In genomic region chr1:204254031-204254661, GRCh38 we compare ENCODE assay signal across 13 cellular contexts. TPM values are rescaled to one million over a fixed set of nuclear protein-coding genes. Genes with fewer than 3 reads are reported as not detected.
DNase-seq lines count a peak whose midpoint lies in the region; ATAC-seq and TF ChIP-seq lines count a peak whose summit lies in the region.
"Had no signal": no experiment of that assay in that cellular context is flagged by ENCODE, and none has a peak within 500 bp of the region (broad histone marks: within the 10 kb centered on the region; RNA-seq: fewer than 3 reads in every experiment).

No MANE protein-coding gene starts in this region.

- no peaks in the 10 kb centered on the region for H3K36me3 Mint-ChIP-seq in activated naive CD8-positive, alpha-beta T cell treated with anti-CD3 and anti-CD28 coated beads for 36 hours
- H3K36me3 Mint-ChIP-seq in endothelial cell (ENCODE audit: low read depth, unreplicated experiment): no peaks in the 10 kb centered on the region
- H3K36me3 Mint-ChIP-seq: activated naive CD4-positive, alpha-beta T cell treated with anti-CD3 and anti-CD28 coated beads, Interleukin-2, amount 50 U/mL, for 24 hours had no signal

- no peaks in the 10 kb centered on the region for H3K27me3 ChIP-seq in sigmoid colon
- H3K27me3 ChIP-seq: heart left ventricle had no signal

- peak; percentile 78 for DNase-seq in GM04504 (ENCODE audit: low read depth)
- peak; percentile 65 for DNase-seq in SK-MEL-5 (ENCODE audit: low read depth, low spot score)
- peak; percentile 75 for DNase-seq in Right ventricle myocardium superior
- DNase-seq in sigmoid colon: peak; percentile 91
- no peak for DNase-seq in activated naive CD8-positive, alpha-beta T cell treated with anti-CD3 and anti-CD28 coated beads for 36 hours
- DNase-seq in cerebellar cortex (ENCODE audit: low spot score): no peak
- DNase-seq in endothelial cell (ENCODE audit: low spot score): no peak
- DNase-seq: NCI-H2227 treated with DMSO at 0.1 percent for 48 hours had no signal

- ATAC-seq in Right ventricle myocardium superior (ENCODE audit: poor library complexity) (peak; percentile 77), GM21515 (IDR thresholded peaks at IDR 0.05; ENCODE audit: unreplicated experiment) (no peak)

- H3K9me3 Mint-ChIP-seq in activated naive CD8-positive, alpha-beta T cell treated with anti-CD3 and anti-CD28 coated beads for 36 hours: no peaks in the 10 kb centered on the region
- no peaks in the 10 kb centered on the region for H3K9me3 Mint-ChIP-seq in endothelial cell (ENCODE audit: unreplicated experiment)
- H3K9me3 Mint-ChIP-seq: activated naive CD4-positive, alpha-beta T cell treated with anti-CD3 and anti-CD28 coated beads, Interleukin-2, amount 50 U/mL, for 24 hours; neural crest cell had no signal

- H3K4me1 ChIP-seq in sigmoid colon: no peaks in the 10 kb centered on the region

- in situ Hi-C loops in SK-MEL-5 (cut with HindIII; ENCODE audit: low pct_unique_long_range_greater_than_20kb, low sequenced_read_pairs): no loop called here

- H3K27ac ChIP-seq in sigmoid colon: no peak overlapping the region
- H3K27ac ChIP-seq: heart left ventricle had no signal

- no peak for TF ChIP-seq POLR2A in sigmoid colon (IDR thresholded peaks at IDR 0.05)

- peaks cover 6% of the 10 kb centered on the region for H3K27me3 Mint-ChIP-seq in activated naive CD8-positive, alpha-beta T cell treated with anti-CD3 and anti-CD28 coated beads for 36 hours
- H3K27me3 Mint-ChIP-seq in endothelial cell (ENCODE audit: unreplicated experiment): peaks cover 19% of the 10 kb centered on the region
- H3K27me3 Mint-ChIP-seq: activated naive CD4-positive, alpha-beta T cell treated with anti-CD3 and anti-CD28 coated beads, Interleukin-2, amount 50 U/mL, for 24 hours had no signal

- no peak for TF ChIP-seq CTCF in sigmoid colon (IDR thresholded peaks at IDR 0.05)
- TF ChIP-seq CTCF in endothelial cell (IDR thresholded peaks at IDR 0.05; ENCODE audit: unreplicated experiment): no peak

- no peak for TF ChIP-seq EP300 in sigmoid colon (IDR thresholded peaks at IDR 0.05)

- WGBS in sigmoid colon, 2 donors: 73 to 74% methylated on average over 7 of the region's 7 CpGs

- no peaks in the 10 kb centered on the region for H3K4me1 Mint-ChIP-seq in activated naive CD8-positive, alpha-beta T cell treated with anti-CD3 and anti-CD28 coated beads for 36 hours
- H3K4me1 Mint-ChIP-seq in endothelial cell (ENCODE audit: unreplicated experiment): peaks cover 18% of the 10 kb centered on the region
- H3K4me1 Mint-ChIP-seq: activated naive CD4-positive, alpha-beta T cell treated with anti-CD3 and anti-CD28 coated beads, Interleukin-2, amount 50 U/mL, for 24 hours had no signal

- H3K27ac Mint-ChIP-seq in activated naive CD8-positive, alpha-beta T cell treated with anti-CD3 and anti-CD28 coated beads for 36 hours: no peak overlapping the region
- no peak overlapping the region for H3K27ac Mint-ChIP-seq in endothelial cell (ENCODE audit: unreplicated experiment)
- H3K27ac Mint-ChIP-seq: activated naive CD4-positive, alpha-beta T cell treated with anti-CD3 and anti-CD28 coated beads, Interleukin-2, amount 50 U/mL, for 24 hours had no signal

- H3K4me3 Mint-ChIP-seq in activated naive CD8-positive, alpha-beta T cell treated with anti-CD3 and anti-CD28 coated beads for 36 hours: no peak overlapping the region
- no peak overlapping the region for H3K4me3 Mint-ChIP-seq in endothelial cell (ENCODE audit: unreplicated experiment)
- H3K4me3 Mint-ChIP-seq: activated naive CD4-positive, alpha-beta T cell treated with anti-CD3 and anti-CD28 coated beads, Interleukin-2, amount 50 U/mL, for 24 hours; neural crest cell had no signal

- no peaks in the 10 kb centered on the region for H3K36me3 ChIP-seq in sigmoid colon

- intact Hi-C loops in Right ventricle myocardium superior (cut with DNase I) (no loop called here), sigmoid colon (cut with DNase I) (no loop called here)

- H3K9me3 ChIP-seq in sigmoid colon: no peaks in the 10 kb centered on the region
- H3K9me3 ChIP-seq: heart left ventricle had no signal

- no peak overlapping the region for H3K4me3 ChIP-seq in sigmoid colon
- H3K4me3 ChIP-seq: heart left ventricle had no signal

RNA-seq across cellular contexts. Expression of gene GOLT1A, which starts 40.4 kb away (rescaled TPM):
- total RNA-seq in SK-MEL-5 (2014; rRNA removed; shearing (Covaris generic)): not detected in 2 replicates
- not detected in 2 replicates for polyA plus RNA-seq in SK-MEL-5 (2015; cell fraction: cytosol; rRNA removed)
- polyA plus RNA-seq in SK-MEL-5 (2015; cell fraction: nucleus; rRNA removed): not detected in 2 replicates
- not detected for total RNA-seq in Right ventricle myocardium superior
- not detected for total RNA-seq in sigmoid colon
- 10 to 100 TPM in 2 of 3 donors, 1 to 10 TPM in 1; 9.6 to 12.5 (median 12.0) TPM for polyA plus RNA-seq in sigmoid colon
- under 1 TPM in 1 of 2 experiments, not detected in 1; 0.33 TPM for total RNA-seq in activated naive CD8-positive, alpha-beta T cell treated with anti-CD3 and anti-CD28 coated beads for 36 hours
- 0.51 TPM for total RNA-seq in endothelial cell (ENCODE audit: unreplicated experiment)
- total RNA-seq: Daoy, neural crest cell had no signal

RNA-seq across cellular contexts. Expression of gene KISS1, which starts 57.9 kb away (rescaled TPM):
- total RNA-seq in SK-MEL-5 (2014; rRNA removed; shearing (Covaris generic)): not detected in 2 replicates
- polyA plus RNA-seq in SK-MEL-5 (2015; cell fraction: cytosol; rRNA removed): not detected in 2 replicates
- not detected in 2 replicates for polyA plus RNA-seq in SK-MEL-5 (2015; cell fraction: nucleus; rRNA removed)
- total RNA-seq in Right ventricle myocardium superior (not detected), sigmoid colon (not detected), endothelial cell (ENCODE audit: unreplicated experiment) (not detected)
- 1 to 10 TPM in 1 of 3 donors, not detected in 2; 1.2 TPM for polyA plus RNA-seq in sigmoid colon
- total RNA-seq in activated naive CD8-positive, alpha-beta T cell treated with anti-CD3 and anti-CD28 coated beads for 36 hours: not detected
- total RNA-seq: heart left ventricle, neural crest cell had no signal
- polyA plus RNA-seq: heart left ventricle had no signal

Comparison
In these comparisons a context has a peak if more than half of its experiments do, and no peak if none do; other contexts are left out.
1. DNase-seq: peak in GM04504 (single experiment), SK-MEL-5 (single experiment), Right ventricle myocardium superior (single experiment) and sigmoid colon (single experiment); none in activated naive CD8-positive, alpha-beta T cell treated with anti-CD3 and anti-CD28 coated beads for 36 hours (single experiment), cerebellar cortex (single experiment) and endothelial cell (single experiment).